In the genomic region with DNA sequence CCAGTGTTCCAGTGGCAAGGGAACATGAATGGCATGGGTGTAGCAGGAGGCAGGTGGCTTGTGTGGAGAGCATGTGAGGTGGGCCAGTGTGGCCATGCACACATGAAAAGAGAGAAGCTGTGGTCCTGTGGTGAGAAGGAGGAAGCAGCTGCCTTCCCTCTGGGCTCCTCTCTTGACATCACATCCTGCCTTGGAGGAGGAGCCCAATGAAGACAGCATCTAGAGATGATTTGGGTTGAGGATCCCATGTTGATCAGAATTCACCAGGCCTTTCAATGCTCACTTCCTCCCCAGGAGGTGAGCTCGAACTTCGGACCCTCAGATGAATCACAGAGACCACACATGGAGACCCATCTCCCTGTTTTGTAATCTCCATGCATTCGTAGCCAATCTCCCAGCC, we compare ENCODE assay signal across 1 cellular context.
TF ChIP-seq lines count a peak whose summit lies in the region.

No MANE protein-coding gene starts in this region.

TF ChIP-seq in H1, 55 proteins besides CTCF, POLR2A, EP300 and RAD21 (continued from another document):
- TF ChIP-seq SRF (IDR thresholded peaks at IDR 0.05; ENCODE audit: low read depth, low read length), result no peak
- TF ChIP-seq, protein P1, sequence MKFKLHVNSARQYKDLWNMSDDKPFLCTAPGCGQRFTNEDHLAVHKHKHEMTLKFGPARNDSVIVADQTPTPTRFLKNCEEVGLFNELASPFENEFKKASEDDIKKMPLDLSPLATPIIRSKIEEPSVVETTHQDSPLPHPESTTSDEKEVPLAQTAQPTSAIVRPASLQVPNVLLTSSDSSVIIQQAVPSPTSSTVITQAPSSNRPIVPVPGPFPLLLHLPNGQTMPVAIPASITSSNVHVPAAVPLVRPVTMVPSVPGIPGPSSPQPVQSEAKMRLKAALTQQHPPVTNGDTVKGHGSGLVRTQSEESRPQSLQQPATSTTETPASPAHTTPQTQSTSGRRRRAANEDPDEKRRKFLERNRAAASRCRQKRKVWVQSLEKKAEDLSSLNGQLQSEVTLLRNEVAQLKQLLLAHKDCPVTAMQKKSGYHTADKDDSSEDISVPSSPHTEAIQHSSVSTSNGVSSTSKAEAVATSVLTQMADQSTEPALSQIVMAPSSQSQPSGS (IDR thresholded peaks at IDR 0.05; ENCODE audit: low read length), result no peak
- TF ChIP-seq GTF2F1 (IDR thresholded peaks at IDR 0.05; ENCODE audit: borderline replicate concordance, low read depth, low read length), result no peak
